29 cellular contexts compared by ENCODE assay signal in the genomic region with DNA sequence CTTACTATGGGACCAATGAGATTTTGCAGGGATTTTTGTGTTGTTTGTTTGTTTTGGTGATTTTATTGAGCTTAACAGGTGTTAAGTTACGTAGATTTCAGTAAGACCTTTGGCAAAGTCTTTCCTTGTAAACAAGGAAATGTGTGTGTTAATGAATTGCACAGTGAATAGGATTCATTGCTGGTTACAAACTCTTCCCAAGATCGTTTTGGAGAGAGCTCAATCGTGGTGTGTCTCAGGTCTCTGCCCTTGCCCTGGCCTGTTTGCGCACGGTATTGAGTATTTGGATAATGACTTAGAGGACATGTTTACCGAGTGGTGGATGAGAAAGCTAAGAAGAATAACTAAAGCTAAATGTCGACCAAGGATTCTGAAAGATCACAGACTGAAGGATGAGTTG. TPM values are rescaled to one million over a fixed set of nuclear protein-coding genes. Genes with fewer than 3 reads are reported as not detected.
A peak's percentile ranks its signal among the peaks of the same experiment; 100 is the strongest.
DNase-seq lines count a peak whose midpoint lies in the region; ATAC-seq and TF ChIP-seq lines count a peak whose summit lies in the region.
"Had no signal": no experiment of that assay in that cellular context is flagged by ENCODE, and none has a peak within 500 bp of the region (broad histone marks: within the 10 kb centered on the region; RNA-seq: fewer than 3 reads in every experiment).

No MANE protein-coding gene starts in this region.

- H3K79me2 ChIP-seq in PC-9 (ENCODE audit: low read depth): no peaks in the 10 kb centered on the region
- no peaks in the 10 kb centered on the region for H3K79me2 ChIP-seq in hepatocyte

- peaks cover 13% of the 10 kb centered on the region for H3K36me3 Mint-ChIP-seq in progenitor cell of endocrine pancreas (ENCODE audit: insufficient read depth)
- peaks cover 13% of the 10 kb centered on the region for H3K36me3 Mint-ChIP-seq in activated CD8-positive, alpha-beta T cell treated with anti-CD3 and anti-CD28 coated beads, Interleukin-2, amount 10 ng/mL, durations not matched to agents 7 days and 5 days (ENCODE audit: low read depth)

- CTCF ChIA-PET in HEK293 (lab: Yijun Ruan, JAX) (interaction anchor here (0.7 kb wide), 2 partner anchors 9 to 558 kb away, joined by 3 read pairs; no protein-coding TSS in a partner anchor), PC-9 (lab: Charles Lee) (no interaction called here)
- CTCF ChIA-PET in activated CD8-positive, alpha-beta T cell treated with anti-CD3 and anti-CD28 coated beads, Interleukin-2, amount 10 ng/mL, durations not matched to agents 7 days and 5 days (lab: Charles Lee): interaction anchor here (1.2 kb wide), 1 partner anchor 9 kb away, joined by 5 read pairs; no protein-coding TSS in a partner anchor

- no peaks in the 10 kb centered on the region for H3K9me3 Mint-ChIP-seq in progenitor cell of endocrine pancreas (ENCODE audit: low read depth)
- no peaks in the 10 kb centered on the region for H3K9me3 Mint-ChIP-seq in activated CD8-positive, alpha-beta T cell treated with anti-CD3 and anti-CD28 coated beads, Interleukin-2, amount 10 ng/mL, durations not matched to agents 7 days and 5 days (ENCODE audit: insufficient read depth)
- H3K9me3 Mint-ChIP-seq: naive thymus-derived CD8-positive, alpha-beta T cell had no signal

- no peak overlapping the region for H3K4me2 ChIP-seq in PC-9
- H3K4me2 ChIP-seq in hepatocyte: no peak overlapping the region
- H3K4me2 ChIP-seq: KMS-11 had no signal

- H3K4me3 Mint-ChIP-seq in progenitor cell of endocrine pancreas (ENCODE audit: low read depth): no peak overlapping the region
- H3K4me3 Mint-ChIP-seq in activated CD8-positive, alpha-beta T cell treated with anti-CD3 and anti-CD28 coated beads, Interleukin-2, amount 10 ng/mL, durations not matched to agents 7 days and 5 days: no peak overlapping the region
- H3K4me3 Mint-ChIP-seq: naive thymus-derived CD8-positive, alpha-beta T cell had no signal

- no peak overlapping the region for H2AFZ ChIP-seq in PC-9
- H2AFZ ChIP-seq in hepatocyte: no peak overlapping the region

- POLR2A ChIA-PET in HEK293 (lab: Yijun Ruan, JAX) (no interaction called here), PC-9 (lab: Charles Lee; ENCODE audit: unreplicated experiment) (interaction anchor here (0.6 kb wide), 1 partner anchor 107 kb away, joined by 4 read pairs; no protein-coding TSS in a partner anchor)
- POLR2A ChIA-PET in activated CD8-positive, alpha-beta T cell treated with anti-CD3 and anti-CD28 coated beads, Interleukin-2, amount 10 ng/mL, durations not matched to agents 7 days and 5 days (lab: Charles Lee): no interaction called here

- no peak for TF ChIP-seq CTCF in HEK293 (tag by site-specific recombination; IDR thresholded peaks at IDR 0.05)
- TF ChIP-seq CTCF in PC-9 (conservative IDR thresholded peaks at IDR 0.05): no peak
- no peak for TF ChIP-seq CTCF in hepatocyte (IDR thresholded peaks at IDR 0.05; ENCODE audit: poor library complexity)
- no peak for TF ChIP-seq CTCF in progenitor cell of endocrine pancreas (IDR thresholded peaks at IDR 0.05; ENCODE audit: unreplicated experiment)
- no peak for TF ChIP-seq CTCF in adrenal gland (IDR thresholded peaks at IDR 0.05)

- H3K4me1 ChIP-seq in HEK293 (ENCODE audit: control insufficient read depth, insufficient read depth, low read length): peaks cover 9% of the 10 kb centered on the region; the same call in 1 of the 2 replicates
- peaks cover 22% of the 10 kb centered on the region for H3K4me1 ChIP-seq in PC-9 (replicated peaks; ENCODE audit: insufficient read depth)
- H3K4me1 ChIP-seq in hepatocyte (ENCODE audit: insufficient read depth): no peaks in the 10 kb centered on the region
- no peaks in the 10 kb centered on the region for H3K4me1 ChIP-seq in adrenal gland (replicated peaks in 1 of 2)
- H3K4me1 ChIP-seq: SJCRH30, testis, vagina had no signal

- TF ChIP-seq POLR2A in adrenal gland (IDR thresholded peaks at IDR 0.05): no peak

- WGBS in hepatocyte (ENCODE audit: low lambda C conversion rate, missing lambda C conversion rate): 52% methylated on average over 7 of the region's 7 CpGs
- 75 to 84% (median 81%) methylated on average over 7 of the region's 7 CpGs for WGBS in adrenal gland, 4 donors

- H3K36me3 ChIP-seq in HEK293 (ENCODE audit: control insufficient read depth in 2 of 2, insufficient read depth in 1 of 2, low read length in 2 of 2): peaks cover 0 to 28% of the 10 kb centered on the region in 2 experiments; a peak in 1 of 3 replicates
- no peaks in the 10 kb centered on the region for H3K36me3 ChIP-seq in PC-9 (ENCODE audit: low read depth)
- H3K36me3 ChIP-seq in hepatocyte (replicated peaks; ENCODE audit: insufficient read depth, low read depth): no peaks in the 10 kb centered on the region
- H3K36me3 ChIP-seq in adrenal gland (replicated peaks in 1 of 2): peaks cover 0 to 10% of the 10 kb centered on the region in 2 donors
- H3K36me3 ChIP-seq: WERI-Rb-1 had no signal

- no peaks in the 10 kb centered on the region for H3F3A ChIP-seq in PC-9 (ENCODE audit: insufficient read depth, low read depth)

- H3K27me3 ChIP-seq in PC-9 (ENCODE audit: insufficient read depth, low read depth) (no peaks in the 10 kb centered on the region), hepatocyte (no peaks in the 10 kb centered on the region), adrenal gland (no peaks in the 10 kb centered on the region)
- H3K27me3 ChIP-seq: SJCRH30, testis, vagina had no signal

- peaks cover 23% of the 10 kb centered on the region for H3K4me1 Mint-ChIP-seq in progenitor cell of endocrine pancreas (ENCODE audit: low read depth)
- H3K4me1 Mint-ChIP-seq in activated CD8-positive, alpha-beta T cell treated with anti-CD3 and anti-CD28 coated beads, Interleukin-2, amount 10 ng/mL, durations not matched to agents 7 days and 5 days (ENCODE audit: low read depth): no peaks in the 10 kb centered on the region
- H3K4me1 Mint-ChIP-seq: naive thymus-derived CD8-positive, alpha-beta T cell had no signal

- no TSS peak for BruUV-seq in PC-9 (replicated peaks; lab: Mats Ljungman, UMichigan)

- H3K9me2 ChIP-seq in PC-9 (ENCODE audit: insufficient read depth): no peaks in the 10 kb centered on the region
- H3K9me2 ChIP-seq in hepatocyte (replicated peaks; ENCODE audit: insufficient read depth): no peaks in the 10 kb centered on the region

- ATAC-seq in activated CD8-positive, alpha-beta T cell treated with anti-CD3 and anti-CD28 coated beads, Interleukin-2, amount 10 ng/mL, durations not matched to agents 7 days and 5 days: no peak
- ATAC-seq: naive thymus-derived CD8-positive, alpha-beta T cell; stimulated activated naive CD8-positive, alpha-beta T cell treated with anti-CD3 and anti-CD28 coated beads, Interleukin-15, Interleukin-2, amounts not matched to agents 100 U/mL and 50 U/mL, for 24 hours had no signal

- H3K27ac ChIP-seq in HEK293 (ENCODE audit: extremely low read depth, low read depth, low read length): no peak overlapping the region
- H3K27ac ChIP-seq in PC-9: 0 out of 2 replicates have a peak overlapping the region, but pooled peaks have one; percentile 9
- H3K27ac ChIP-seq in hepatocyte: peak overlapping the region; percentile 15
- H3K27ac ChIP-seq in adrenal gland: no peak overlapping the region
- H3K27ac ChIP-seq: coronary artery, KMS-11, SJCRH30, testis, vagina, WERI-Rb-1 had no signal

- H3K27me3 Mint-ChIP-seq in progenitor cell of endocrine pancreas: no peaks in the 10 kb centered on the region
- no peaks in the 10 kb centered on the region for H3K27me3 Mint-ChIP-seq in activated CD8-positive, alpha-beta T cell treated with anti-CD3 and anti-CD28 coated beads, Interleukin-2, amount 10 ng/mL, durations not matched to agents 7 days and 5 days (ENCODE audit: low read depth)
- H3K27me3 Mint-ChIP-seq: naive thymus-derived CD8-positive, alpha-beta T cell had no signal

- H4K20me1 ChIP-seq in PC-9 (ENCODE audit: insufficient read depth): no peaks in the 10 kb centered on the region
- no peaks in the 10 kb centered on the region for H4K20me1 ChIP-seq in hepatocyte (ENCODE audit: insufficient read depth, poor library complexity, severe bottlenecking)

- DNase-seq in PC-9: peak in 1 of 2 experiments; percentile 44
- no peak for DNase-seq in hepatocyte (ENCODE audit: low spot score)
- no peak for DNase-seq in progenitor cell of endocrine pancreas (ENCODE audit: low spot score, unreplicated experiment)
- DNase-seq in adrenal gland: no peak
- DNase-seq in activated CD8-positive, alpha-beta T cell treated with anti-CD3 and anti-CD28 coated beads, Interleukin-2, amount 10 ng/mL, durations not matched to agents 7 days and 5 days: no peak
- no peak for DNase-seq in NCI-H1436 treated with DMSO at 0.1 percent for 48 hours (lab: John Stamatoyannopoulos, UW)
- DNase-seq: activated CD4-positive, alpha-beta T cell treated with anti-CD3 and anti-CD28 coated beads for 48 hours; activated CD8-positive, alpha-beta memory T cell treated with anti-CD3 and anti-CD28 coated beads for 24 hours; activated gamma-delta T cell treated with Interleukin-2 at 50 U/mL for 16 hours; caudate nucleus; DMS 273 treated with DMSO at 0.1 percent for 48 hours; effector memory CD4-positive, alpha-beta T cell; erythroblast; midbrain; naive thymus-derived CD8-positive, alpha-beta T cell; NCI-H1417 treated with DMSO at 0.1 percent for 48 hours; NCI-H2107; NCI-H446 treated with DMSO at 0.1 percent for 48 hours; NCI-H774; SJCRH30; stimulated activated naive CD8-positive, alpha-beta T cell treated with anti-CD3 and anti-CD28 coated beads, Interleukin-15, Interleukin-2, amounts not matched to agents 100 U/mL and 50 U/mL, for 24 hours; SW 1271; T-helper 9 cell; testis; WERI-Rb-1 had no signal

- H3K4me3 ChIP-seq in HEK293 (ENCODE audit: low read depth, low read length) (no peak overlapping the region), PC-9 (no peak overlapping the region), hepatocyte (no peak overlapping the region), adrenal gland (no peak overlapping the region)
- H3K4me3 ChIP-seq: coronary artery, SJCRH30, testis, vagina had no signal

- H3K9me3 ChIP-seq in HEK293 (ENCODE audit: control insufficient read depth, insufficient read depth, low read depth, low read length) (no peaks in the 10 kb centered on the region), PC-9 (ENCODE audit: insufficient read depth, low read depth) (no peaks in the 10 kb centered on the region), hepatocyte (ENCODE audit: low read depth) (no peaks in the 10 kb centered on the region), adrenal gland (replicated peaks in 1 of 3) (no peaks in the 10 kb centered on the region)
- H3K9me3 ChIP-seq: SJCRH30, testis, vagina had no signal

- H3K27ac Mint-ChIP-seq in progenitor cell of endocrine pancreas: peak overlapping the region; percentile 70
- H3K27ac Mint-ChIP-seq in activated CD8-positive, alpha-beta T cell treated with anti-CD3 and anti-CD28 coated beads, Interleukin-2, amount 10 ng/mL, durations not matched to agents 7 days and 5 days: no peak overlapping the region

- intact Hi-C loops in PC-9 (cut with micrococcal nuclease; ENCODE audit: unreplicated experiment) (no loop called here), adrenal gland (cut with DNase I) (no loop called here)

RNA-seq across cellular contexts. Expression of a gene that starts 41.9 kb away (rescaled TPM):
- total RNA-seq in PC-9 (2021) (18.9 and 19.1 TPM in 2 replicates), hepatocyte (24.7 and 26.3 TPM in 2 replicates), progenitor cell of endocrine pancreas (17.1 and 18.8 TPM in 2 replicates), adrenal gland (10 to 100 TPM; 13.9 to 36.7 (median 18.9) TPM)
- polyA plus RNA-seq in hepatocyte (19.3 and 23.2 TPM in 2 replicates), adrenal gland (10 to 100 TPM in 2 of 3 donors, 1 to 10 TPM in 1; 4.9 to 33.9 (median 10.5) TPM)
- 10 to 100 TPM; 22.9 to 23.9 TPM for total RNA-seq in activated CD8-positive, alpha-beta T cell treated with anti-CD3 and anti-CD28 coated beads, Interleukin-2, amount 10 ng/mL, durations not matched to agents 7 days and 5 days

Comparison
In these comparisons a context has a peak if more than half of its experiments do, and no peak if none do; other contexts are left out.
1. H3K27ac ChIP-seq: peak in PC-9 (single experiment) and hepatocyte (single experiment); none in HEK293 (single experiment) and adrenal gland (0 of 5).